ENCODE assay signal across 8 cellular contexts in the genomic region with DNA sequence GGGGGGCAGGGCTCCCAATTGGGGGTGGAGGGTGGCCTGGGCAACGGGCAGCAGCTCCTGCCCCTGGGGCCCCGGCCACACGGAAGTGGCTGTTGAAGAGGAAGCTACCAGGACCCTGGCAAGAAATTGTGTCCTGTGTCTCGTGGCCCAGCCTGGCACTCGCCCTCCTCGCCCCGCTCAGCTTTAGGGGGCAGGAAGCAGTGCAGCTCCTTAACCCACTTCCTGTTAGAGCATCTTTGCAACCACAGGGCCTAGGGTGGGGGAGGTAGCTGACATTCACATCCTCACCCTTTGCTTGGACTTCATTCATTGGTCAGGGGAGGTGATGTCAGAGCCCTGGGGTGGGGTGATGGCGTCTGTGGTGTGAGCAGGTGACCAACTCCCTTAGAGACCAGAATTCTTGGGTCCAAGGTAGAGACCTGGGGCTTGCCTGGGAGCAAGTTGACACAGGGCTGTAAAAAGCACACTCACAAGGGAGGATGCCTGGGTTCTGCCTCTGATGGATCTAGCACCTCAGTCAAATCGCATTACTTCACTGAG. TPM values are rescaled to one million over a fixed set of nuclear protein-coding genes. Genes with fewer than 3 reads are reported as not detected.
A peak's percentile ranks its signal among the peaks of the same experiment; 100 is the strongest.
DNase-seq lines count a peak whose midpoint lies in the region; ATAC-seq and TF ChIP-seq lines count a peak whose summit lies in the region.

A gene with protein sequence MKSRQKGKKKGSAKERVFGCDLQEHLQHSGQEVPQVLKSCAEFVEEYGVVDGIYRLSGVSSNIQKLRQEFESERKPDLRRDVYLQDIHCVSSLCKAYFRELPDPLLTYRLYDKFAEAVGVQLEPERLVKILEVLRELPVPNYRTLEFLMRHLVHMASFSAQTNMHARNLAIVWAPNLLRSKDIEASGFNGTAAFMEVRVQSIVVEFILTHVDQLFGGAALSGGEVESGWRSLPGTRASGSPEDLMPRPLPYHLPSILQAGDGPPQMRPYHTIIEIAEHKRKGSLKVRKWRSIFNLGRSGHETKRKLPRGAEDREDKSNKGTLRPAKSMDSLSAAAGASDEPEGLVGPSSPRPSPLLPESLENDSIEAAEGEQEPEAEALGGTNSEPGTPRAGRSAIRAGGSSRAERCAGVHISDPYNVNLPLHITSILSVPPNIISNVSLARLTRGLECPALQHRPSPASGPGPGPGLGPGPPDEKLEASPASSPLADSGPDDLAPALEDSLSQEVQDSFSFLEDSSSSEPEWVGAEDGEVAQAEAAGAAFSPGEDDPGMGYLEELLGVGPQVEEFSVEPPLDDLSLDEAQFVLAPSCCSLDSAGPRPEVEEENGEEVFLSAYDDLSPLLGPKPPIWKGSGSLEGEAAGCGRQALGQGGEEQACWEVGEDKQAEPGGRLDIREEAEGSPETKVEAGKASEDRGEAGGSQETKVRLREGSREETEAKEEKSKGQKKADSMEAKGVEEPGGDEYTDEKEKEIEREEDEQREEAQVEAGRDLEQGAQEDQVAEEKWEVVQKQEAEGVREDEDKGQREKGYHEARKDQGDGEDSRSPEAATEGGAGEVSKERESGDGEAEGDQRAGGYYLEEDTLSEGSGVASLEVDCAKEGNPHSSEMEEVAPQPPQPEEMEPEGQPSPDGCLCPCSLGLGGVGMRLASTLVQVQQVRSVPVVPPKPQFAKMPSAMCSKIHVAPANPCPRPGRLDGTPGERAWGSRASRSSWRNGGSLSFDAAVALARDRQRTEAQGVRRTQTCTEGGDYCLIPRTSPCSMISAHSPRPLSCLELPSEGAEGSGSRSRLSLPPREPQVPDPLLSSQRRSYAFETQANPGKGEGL (minus strand): TSS at position 161 of the 540 bp plus-strand sequence. CDS start 267 bp downstream, outside the sequence.

- H3K27ac ChIP-seq in right cardiac atrium (ENCODE audit: low read length) (peak within 1 kb of the TSS; percentile 46), A673 (ENCODE audit: low read depth, low read length, poor library complexity, severe bottlenecking) (no peak within 1 kb of the TSS)

- H3K27me3 ChIP-seq in right cardiac atrium (ENCODE audit: control insufficient read depth, insufficient read depth) (no peaks in the 10 kb centered on the region), A673 (replicated peaks; ENCODE audit: insufficient read depth, low read depth, low read length, poor library complexity) (peaks cover 2% of the 10 kb centered on the region)

- no peaks in the 10 kb centered on the region for H3K36me3 ChIP-seq in A673 (ENCODE audit: insufficient read depth, low read length, poor library complexity, severe bottlenecking)

- ATAC-seq in GM21737 (IDR thresholded peaks at IDR 0.05; ENCODE audit: unreplicated experiment) (peak; percentile 81), right cardiac atrium (peak; percentile 59 to 67)

- H3K4me3 ChIP-seq in NB4 (ENCODE audit: low read depth, low read length): peak within 1 kb of the TSS; percentile 70
- H3K4me3 ChIP-seq in right cardiac atrium (ENCODE audit: low read length): peak within 1 kb of the TSS; percentile 33
- no peak within 1 kb of the TSS for H3K4me3 ChIP-seq in A673 (ENCODE audit: low read depth, low read length, poor library complexity, severe bottlenecking)

- BruUV-seq in A673 (replicated peaks; lab: Mats Ljungman, UMichigan): no TSS peak

- TF ChIP-seq CTCF in NB4 (IDR thresholded peaks at IDR 0.05; ENCODE audit: low read depth, low read length) (no peak), A673 (conservative IDR thresholded peaks at IDR 0.05; ENCODE audit: low read depth, low read length) (no peak)

- H3K4me1 ChIP-seq in right cardiac atrium (ENCODE audit: control insufficient read depth, insufficient read depth, low read length) (no peaks in the 10 kb centered on the region), A673 (ENCODE audit: insufficient read depth, low read length, poor library complexity, severe bottlenecking) (no peaks in the 10 kb centered on the region)

- TF ChIP-seq POLR2A in NB4 (IDR thresholded peaks at IDR 0.05; ENCODE audit: extremely low read depth, insufficient read length): peak; percentile 57

- DNase-seq in GF-D8 (lab: John Stamatoyannopoulos, UW): peak; percentile 92
- peak; percentile 94 for DNase-seq in NB4 (ENCODE audit: low read depth)
- peak; percentile 63 for DNase-seq in activated T-cell treated with anti-CD3 and anti-CD28 coated beads for 4 hours
- peak; percentile 61 to 86 (median 85) for DNase-seq in right cardiac atrium
- DNase-seq in stimulated activated CD4-positive, alpha-beta T cell treated with anti-CD3 and anti-CD28 coated beads, Interleukin-4, amount 100 ng/mL, for 48 hours (ENCODE audit: low read depth in 2 of 2): peak; percentile 69 to 75
- DNase-seq in A673 (ENCODE audit: low spot score): no peak
- DNase-seq in NCI-H345 treated with DMSO at 0.1 percent for 48 hours (lab: John Stamatoyannopoulos, UW; ENCODE audit: unreplicated experiment): no peak

- POLR2A ChIA-PET in A673 (lab: Charles Lee; ENCODE audit: low non-redundant PET): interaction anchor here (0.5 kb wide), 1 partner anchor 14 kb away, joined by 5 read pairs; no protein-coding TSS in a partner anchor

- intact Hi-C loops in right cardiac atrium (cut with DNase I): loop anchor here in 1 of 4 donors (10.0 kb wide), 1 partner anchor 65 kb away; a partner anchor contains a TSS
- intact Hi-C loops in A673 (cut with micrococcal nuclease; ENCODE audit: unreplicated experiment): no loop called here

- CTCF ChIA-PET in A673 (lab: Charles Lee): no interaction called here

- WGBS in right cardiac atrium: 70% methylated on average over 9 of the region's 9 CpGs

- H3K9me3 ChIP-seq in right cardiac atrium (ENCODE audit: control insufficient read depth, low read length) (no peaks in the 10 kb centered on the region), A673 (ENCODE audit: low read depth, low read length, poor library complexity, severe bottlenecking) (no peaks in the 10 kb centered on the region)

RNA-seq across cellular contexts. Expression of the gene that starts here (rescaled TPM):
- total RNA-seq in right cardiac atrium (1 to 10 TPM; 2.7 to 5.0 (median 4.7) TPM), A673 (2021) (not detected in 2 replicates)
- 1.5 TPM for polyA plus RNA-seq in right cardiac atrium

Comparison
In these comparisons a context has a peak if more than half of its experiments do, and no peak if none do; other contexts are left out.
1. DNase-seq: peak in GF-D8 (single experiment), NB4 (single experiment), activated T-cell treated with anti-CD3 and anti-CD28 coated beads for 4 hours (single experiment), right cardiac atrium (3 of 3) and stimulated activated CD4-positive, alpha-beta T cell treated with anti-CD3 and anti-CD28 coated beads, Interleukin-4, amount 100 ng/mL, for 48 hours (2 of 2); none in A673 (single experiment) and NCI-H345 treated with DMSO at 0.1 percent for 48 hours (single experiment).